In genomic region chr16:88303890-88304819, GRCh38 we compare ENCODE assay signal across 11 cellular contexts.
A peak's percentile ranks its signal among the peaks of the same experiment; 100 is the strongest.
DNase-seq lines count a peak whose midpoint lies in the region; ATAC-seq and TF ChIP-seq lines count a peak whose summit lies in the region.
"Had no signal": no experiment of that assay in that cellular context is flagged by ENCODE, and none has a peak within 500 bp of the region (broad histone marks: within the 10 kb centered on the region; RNA-seq: fewer than 3 reads in every experiment).

No MANE protein-coding gene starts in this region.

- H3K4me1 Mint-ChIP-seq in chondrocyte (ENCODE audit: low read depth), result peaks cover 85% of the 10 kb centered on the region
- H3K4me1 Mint-ChIP-seq in naive thymus-derived CD4-positive, alpha-beta T cell, result peaks cover 0 to 2% (median 0%) of the 10 kb centered on the region in 7 donors

- DNase-seq in HS-5 (ENCODE audit: low read depth) (peak; percentile 71), chondrocyte (ENCODE audit: low spot score) (peak; percentile 92), left lobe of liver (ENCODE audit: low spot score) (no peak), ureter (ENCODE audit: low spot score) (peak; percentile 66), NCI-H2029 (lab: John Stamatoyannopoulos, UW) (no peak), Kasumi-1 (lab: John Stamatoyannopoulos, UW) (no peak)
- DNase-seq in naive thymus-derived CD4-positive, alpha-beta T cell, result no peak
- DNase-seq: activated T-cell treated with anti-CD3 and anti-CD28 coated beads, Interleukin-2, amount 50 U/mL, for 24 hours; esophagus squamous epithelium; stimulated activated naive CD8-positive, alpha-beta T cell treated with anti-CD3 and anti-CD28 coated beads, Interleukin-15, amount 100 ng/mL, for 72 hours had no signal

- no peak for TF ChIP-seq CTCF in chondrocyte (IDR thresholded peaks at IDR 0.05)

- H3K27ac ChIP-seq in naive thymus-derived CD4-positive, alpha-beta T cell (ENCODE audit: low read depth, low read length), result no peak overlapping the region
- H3K27ac ChIP-seq: SK-N-MC had no signal

- H3K27me3 ChIP-seq in naive thymus-derived CD4-positive, alpha-beta T cell (ENCODE audit: control insufficient read depth in 2 of 2, insufficient read depth in 2 of 2, low read length in 2 of 2), result no peaks in the 10 kb centered on the region

- H3K4me1 ChIP-seq in naive thymus-derived CD4-positive, alpha-beta T cell (ENCODE audit: control insufficient read depth in 2 of 2, insufficient read depth in 2 of 2, low read length in 2 of 2), result no peaks in the 10 kb centered on the region

- CTCF ChIA-PET in naive thymus-derived CD4-positive, alpha-beta T cell (lab: Charles Lee), result no interaction called here

- no peaks in the 10 kb centered on the region for H3K9me3 ChIP-seq in naive thymus-derived CD4-positive, alpha-beta T cell (ENCODE audit: control insufficient read depth in 2 of 3, low read length in 3 of 3)
- H3K9me3 ChIP-seq: esophagus squamous epithelium had no signal

- intact Hi-C loops in naive thymus-derived CD4-positive, alpha-beta T cell (cut with micrococcal nuclease), result no loop called here

- no peaks in the 10 kb centered on the region for H3K27me3 Mint-ChIP-seq in chondrocyte (ENCODE audit: low read depth)
- peaks cover 0 to 21% (median 17%) of the 10 kb centered on the region in 5 donors for H3K27me3 Mint-ChIP-seq in naive thymus-derived CD4-positive, alpha-beta T cell

- no peaks in the 10 kb centered on the region for H3K36me3 Mint-ChIP-seq in chondrocyte (ENCODE audit: low read depth)
- H3K36me3 Mint-ChIP-seq in naive thymus-derived CD4-positive, alpha-beta T cell, result no peaks in the 10 kb centered on the region

- peak overlapping the region; percentile 94 for H3K27ac Mint-ChIP-seq in chondrocyte (ENCODE audit: unreplicated experiment)
- no peak overlapping the region for H3K27ac Mint-ChIP-seq in naive thymus-derived CD4-positive, alpha-beta T cell
- H3K27ac Mint-ChIP-seq: activated T-cell treated with anti-CD3 and anti-CD28 coated beads, Interleukin-2, amount 50 U/mL, for 24 hours; stimulated activated naive CD8-positive, alpha-beta T cell treated with anti-CD3 and anti-CD28 coated beads, Interleukin-15, amount 100 ng/mL, for 72 hours had no signal

- no peak overlapping the region for H3K4me3 Mint-ChIP-seq in chondrocyte (ENCODE audit: unreplicated experiment)
- H3K4me3 Mint-ChIP-seq in naive thymus-derived CD4-positive, alpha-beta T cell, result no peak overlapping the region
- H3K4me3 Mint-ChIP-seq: activated T-cell treated with anti-CD3 and anti-CD28 coated beads, Interleukin-2, amount 50 U/mL, for 24 hours; stimulated activated naive CD8-positive, alpha-beta T cell treated with anti-CD3 and anti-CD28 coated beads, Interleukin-15, amount 100 ng/mL, for 72 hours had no signal

- H3K4me3 ChIP-seq in naive thymus-derived CD4-positive, alpha-beta T cell (ENCODE audit: low read length), result no peak overlapping the region
- H3K4me3 ChIP-seq: esophagus squamous epithelium, SK-N-MC had no signal

- POLR2A ChIA-PET in naive thymus-derived CD4-positive, alpha-beta T cell (lab: Charles Lee), result no interaction called here

- H3K36me3 ChIP-seq in naive thymus-derived CD4-positive, alpha-beta T cell (ENCODE audit: control insufficient read depth in 2 of 3, insufficient read depth in 3 of 3, low read length in 3 of 3), result no peaks in the 10 kb centered on the region
- H3K36me3 ChIP-seq: esophagus squamous epithelium had no signal

- peak; percentile 33 for ATAC-seq in left lobe of liver
- ATAC-seq in naive thymus-derived CD4-positive, alpha-beta T cell, result no peak
- ATAC-seq: stimulated activated naive CD8-positive, alpha-beta T cell treated with anti-CD3 and anti-CD28 coated beads, Interleukin-15, amount 100 ng/mL, for 72 hours had no signal

- peaks cover 9% of the 10 kb centered on the region for H3K9me3 Mint-ChIP-seq in chondrocyte (ENCODE audit: low read depth)
- peaks cover 0 to 10% (median 1%) of the 10 kb centered on the region in 11 donors for H3K9me3 Mint-ChIP-seq in naive thymus-derived CD4-positive, alpha-beta T cell

Comparison
In these comparisons a context has a peak if more than half of its experiments do, and no peak if none do; other contexts are left out.
1. DNase-seq: peak in HS-5 (single experiment), chondrocyte (single experiment) and ureter (single experiment); none in left lobe of liver (single experiment), NCI-H2029 (single experiment), Kasumi-1 (0 of 2) and naive thymus-derived CD4-positive, alpha-beta T cell (0 of 9).